In genomic region chr16:83699817-83700216, GRCh38 we compare ENCODE assay signal across 40 cellular contexts.
"Had no signal": no experiment of that assay in that cellular context is flagged by ENCODE, and none has a peak within 500 bp of the region (broad histone marks: within the 10 kb centered on the region; RNA-seq: fewer than 3 reads in every experiment).

No MANE protein-coding gene starts in this region.

- H3K4me1 Mint-ChIP-seq: activated naive CD4-positive, alpha-beta T cell treated with anti-CD3 and anti-CD28 coated beads, Interleukin-2, amount 10 ng/mL, durations not matched to agents 7 days and 5 days; activated naive CD4-positive, alpha-beta T cell treated with anti-CD3 and anti-CD28 coated beads, Interleukin-2, amount 50 U/mL, for 24 hours; activated naive CD8-positive, alpha-beta T cell treated with anti-CD3 and anti-CD28 coated beads for 36 hours; activated naive CD8-positive, alpha-beta T cell treated with anti-CD3 and anti-CD28 coated beads, Interleukin-2, amount 10 ng/mL, durations not matched to agents 7 days and 5 days; activated naive CD8-positive, alpha-beta T cell treated with anti-CD3 and anti-CD28 coated beads, Interleukin-2, amount 50 U/mL, for 24 hours; activated T-helper 17 cell treated with anti-CD3 and anti-CD28 coated beads, Interleukin-2, amount 50 U/mL, for 72 hours; central memory CD8-positive, alpha-beta T cell had no signal

- H3K4me1 ChIP-seq: adrenal gland, ascending aorta, body of pancreas, breast epithelium had no signal

- H3K4me3 Mint-ChIP-seq: activated naive CD4-positive, alpha-beta T cell treated with anti-CD3 and anti-CD28 coated beads for 36 hours; activated naive CD4-positive, alpha-beta T cell treated with anti-CD3 and anti-CD28 coated beads, Interleukin-2, amount 10 ng/mL, durations not matched to agents 7 days and 5 days; activated naive CD4-positive, alpha-beta T cell treated with anti-CD3 and anti-CD28 coated beads, Interleukin-2, amount 50 U/mL, for 24 hours; activated naive CD8-positive, alpha-beta T cell; activated naive CD8-positive, alpha-beta T cell treated with anti-CD3 and anti-CD28 coated beads for 36 hours; activated naive CD8-positive, alpha-beta T cell treated with anti-CD3 and anti-CD28 coated beads, Interleukin-2, amount 10 ng/mL, durations not matched to agents 7 days and 5 days; activated naive CD8-positive, alpha-beta T cell treated with anti-CD3 and anti-CD28 coated beads, Interleukin-2, amount 50 U/mL, for 24 hours; activated T-cell treated with anti-CD3 and anti-CD28 coated beads, Interleukin-2, amount 50 U/mL, for 24 hours; activated T-cell treated with anti-CD3 and anti-CD28 coated beads, Interleukin-2, amount 50 U/mL, for 4 hours; activated T-cell treated with anti-CD3 and anti-CD28 coated beads, Interleukin-2, amount 50 U/mL, for 72 hours; activated T-helper 1 cell treated with anti-CD3 and anti-CD28 coated beads, Interleukin-12 subunit alpha, Interleukin-12 subunit beta, Interleukin-2, Interleukin-4 antibody, amounts not matched to agents 30 ng/mL and 10 ng/mL and 1 ng/mL, durations not matched to agents 14 hours and 24 hours and 36 hours; activated T-helper 17 cell treated with anti-CD3 and anti-CD28 coated beads, Interleukin-2, amount 50 U/mL, for 72 hours; brain; central memory CD8-positive, alpha-beta T cell had no signal

- H3K27ac ChIP-seq: adrenal gland, ascending aorta, body of pancreas, brain microvascular endothelial cell, breast epithelium, cardiac muscle cell had no signal

- H3K27me3 ChIP-seq: adrenal gland, ascending aorta, body of pancreas, brain microvascular endothelial cell, breast epithelium, cardiac muscle cell had no signal

- H3K36me3 ChIP-seq: adrenal gland, ascending aorta, brain microvascular endothelial cell, breast epithelium, cardiac muscle cell had no signal

- H3K36me3 Mint-ChIP-seq: activated naive CD4-positive, alpha-beta T cell treated with anti-CD3 and anti-CD28 coated beads, Interleukin-2, amount 10 ng/mL, durations not matched to agents 7 days and 5 days; activated naive CD4-positive, alpha-beta T cell treated with anti-CD3 and anti-CD28 coated beads, Interleukin-2, amount 50 U/mL, for 24 hours; activated naive CD4-positive, alpha-beta T cell treated with anti-CD3 and anti-CD28 coated beads, Interleukin-2, amount 50 U/mL, for 72 hours; activated naive CD8-positive, alpha-beta T cell; activated naive CD8-positive, alpha-beta T cell treated with anti-CD3 and anti-CD28 coated beads for 36 hours; activated naive CD8-positive, alpha-beta T cell treated with anti-CD3 and anti-CD28 coated beads, Interleukin-2, amount 10 ng/mL, durations not matched to agents 7 days and 5 days; brain had no signal

- H3K9me3 Mint-ChIP-seq: activated naive CD4-positive, alpha-beta T cell treated with anti-CD3 and anti-CD28 coated beads for 36 hours; activated naive CD8-positive, alpha-beta T cell treated with anti-CD3 and anti-CD28 coated beads for 36 hours; activated naive CD8-positive, alpha-beta T cell treated with anti-CD3 and anti-CD28 coated beads, Interleukin-2, amount 50 U/mL, for 24 hours; activated T-cell treated with anti-CD3 and anti-CD28 coated beads, Interleukin-2, amount 50 U/mL, for 4 hours; activated T-helper 1 cell treated with anti-CD3 and anti-CD28 coated beads, Interleukin-12 subunit alpha, Interleukin-12 subunit beta, Interleukin-2, Interleukin-4 antibody, amounts not matched to agents 30 ng/mL and 10 ng/mL and 1 ng/mL, durations not matched to agents 14 hours and 24 hours and 36 hours; activated T-helper 17 cell treated with anti-CD3 and anti-CD28 coated beads, Interleukin-2, amount 50 U/mL, for 72 hours; activated T-helper 2 cell treated with anti-CD3 and anti-CD28 coated beads, Interferon-gamma antibody, Interleukin-2, Interleukin-4, amounts not matched to agents 10 μg/mL and 5 μg/mL and 100 μg/mL, durations not matched to agents 14 hours and 24 hours and 36 hours had no signal

- H3K27me3 Mint-ChIP-seq: activated naive CD4-positive, alpha-beta T cell treated with anti-CD3 and anti-CD28 coated beads, Interleukin-2, amount 10 ng/mL, durations not matched to agents 7 days and 5 days had no signal

- H3K27ac Mint-ChIP-seq: activated naive CD4-positive, alpha-beta T cell treated with anti-CD3 and anti-CD28 coated beads for 36 hours; activated naive CD4-positive, alpha-beta T cell treated with anti-CD3 and anti-CD28 coated beads, Interleukin-2, amount 10 ng/mL, durations not matched to agents 7 days and 5 days; activated naive CD4-positive, alpha-beta T cell treated with anti-CD3 and anti-CD28 coated beads, Interleukin-2, amount 50 U/mL, for 24 hours; activated naive CD4-positive, alpha-beta T cell treated with anti-CD3 and anti-CD28 coated beads, Interleukin-2, amount 50 U/mL, for 72 hours; activated naive CD8-positive, alpha-beta T cell; activated naive CD8-positive, alpha-beta T cell treated with anti-CD3 and anti-CD28 coated beads for 36 hours; activated naive CD8-positive, alpha-beta T cell treated with anti-CD3 and anti-CD28 coated beads, Interleukin-2, amount 10 ng/mL, durations not matched to agents 7 days and 5 days; activated naive CD8-positive, alpha-beta T cell treated with anti-CD3 and anti-CD28 coated beads, Interleukin-2, amount 50 U/mL, for 24 hours; activated T-cell treated with anti-CD3 and anti-CD28 coated beads, Interleukin-2, amount 50 U/mL, for 24 hours; activated T-cell treated with anti-CD3 and anti-CD28 coated beads, Interleukin-2, amount 50 U/mL, for 72 hours; activated T-helper 1 cell treated with anti-CD3 and anti-CD28 coated beads, Interleukin-12 subunit alpha, Interleukin-12 subunit beta, Interleukin-2, Interleukin-4 antibody, amounts not matched to agents 30 ng/mL and 10 ng/mL and 1 ng/mL, durations not matched to agents 14 hours and 24 hours and 36 hours; activated T-helper 17 cell treated with anti-CD3 and anti-CD28 coated beads, Interleukin-2, amount 50 U/mL, for 72 hours; activated T-helper 2 cell treated with anti-CD3 and anti-CD28 coated beads, Interferon-gamma antibody, Interleukin-2, Interleukin-4, amounts not matched to agents 10 μg/mL and 5 μg/mL and 100 μg/mL, durations not matched to agents 14 hours and 24 hours and 36 hours had no signal

- H3K9me3 ChIP-seq: adrenal gland, ascending aorta, body of pancreas, breast epithelium had no signal

- FAIRE-seq: astrocyte had no signal

- DNase-seq: activated effector memory CD4-positive, alpha-beta T cell treated with anti-CD3 and anti-CD28 coated beads, Interleukin-2, amount 50 U/mL, for 16 hours; activated effector memory CD4-positive, alpha-beta T cell treated with Interleukin-2 at 50 U/mL for 16 hours; activated gamma-delta T cell; activated gamma-delta T cell treated with Interleukin-2 at 50 U/mL for 16 hours; activated naive CD4-positive, alpha-beta T cell; activated naive CD4-positive, alpha-beta T cell treated with anti-CD3 and anti-CD28 coated beads for 36 hours; activated naive CD4-positive, alpha-beta T cell treated with anti-CD3 and anti-CD28 coated beads, Interleukin-2, amount 10 ng/mL, durations not matched to agents 7 days and 5 days; activated naive CD4-positive, alpha-beta T cell treated with anti-CD3 and anti-CD28 coated beads, Interleukin-2, amount 50 U/mL, for 16 hours; activated naive CD4-positive, alpha-beta T cell treated with Interleukin-2 at 50 U/mL for 16 hours; activated naive CD8-positive, alpha-beta T cell treated with anti-CD3 and anti-CD28 coated beads for 36 hours; activated naive CD8-positive, alpha-beta T cell treated with anti-CD3 and anti-CD28 coated beads, Interleukin-2, amount 10 ng/mL, durations not matched to agents 7 days and 5 days; activated naive CD8-positive, alpha-beta T cell treated with anti-CD3 and anti-CD28 coated beads, Interleukin-2, amount 50 U/mL, for 24 hours; activated T-cell treated with anti-CD3 and anti-CD28 coated beads for 4 hours; activated T-cell treated with anti-CD3 and anti-CD28 coated beads, Interleukin-2, amount 50 U/mL, for 1 hour; activated T-cell treated with anti-CD3 and anti-CD28 coated beads, Interleukin-2, amount 50 U/mL, for 24 hours; activated T-cell treated with anti-CD3 and anti-CD28 coated beads, Interleukin-2, amount 50 U/mL, for 4 hours; activated T-cell treated with anti-CD3 and anti-CD28 coated beads, Interleukin-2, amount 50 U/mL, for 48 hours; activated T-cell treated with anti-CD3 and anti-CD28 coated beads, Interleukin-2, amount 50 U/mL, for 72 hours; adrenal gland; amniotic stem cell; amygdala; anterior cingulate cortex; aorta; body of pancreas; brain microvascular endothelial cell; caudate nucleus; central memory CD4-positive, alpha-beta T cell; cerebellar nuclear complex had no signal

- H3K4me3 ChIP-seq: adrenal gland, ascending aorta, body of pancreas, breast epithelium, cardiac muscle cell had no signal

- ATAC-seq: activated naive CD4-positive, alpha-beta T cell treated with anti-CD3 and anti-CD28 coated beads, Interleukin-2, amount 50 U/mL, for 72 hours; activated naive CD8-positive, alpha-beta T cell treated with anti-CD3 and anti-CD28 coated beads, Interleukin-2, amount 50 U/mL, for 24 hours; activated T-cell treated with anti-CD3 and anti-CD28 coated beads, Interleukin-2, amount 50 U/mL, for 4 hours; activated T-cell treated with anti-CD3 and anti-CD28 coated beads, Interleukin-2, amount 50 U/mL, for 72 hours; activated T-helper 17 cell treated with anti-CD3 and anti-CD28 coated beads, Interleukin-2, amount 50 U/mL, for 72 hours; body of pancreas had no signal
